ENCODE assay signal across 22 cellular contexts in the genomic region with DNA sequence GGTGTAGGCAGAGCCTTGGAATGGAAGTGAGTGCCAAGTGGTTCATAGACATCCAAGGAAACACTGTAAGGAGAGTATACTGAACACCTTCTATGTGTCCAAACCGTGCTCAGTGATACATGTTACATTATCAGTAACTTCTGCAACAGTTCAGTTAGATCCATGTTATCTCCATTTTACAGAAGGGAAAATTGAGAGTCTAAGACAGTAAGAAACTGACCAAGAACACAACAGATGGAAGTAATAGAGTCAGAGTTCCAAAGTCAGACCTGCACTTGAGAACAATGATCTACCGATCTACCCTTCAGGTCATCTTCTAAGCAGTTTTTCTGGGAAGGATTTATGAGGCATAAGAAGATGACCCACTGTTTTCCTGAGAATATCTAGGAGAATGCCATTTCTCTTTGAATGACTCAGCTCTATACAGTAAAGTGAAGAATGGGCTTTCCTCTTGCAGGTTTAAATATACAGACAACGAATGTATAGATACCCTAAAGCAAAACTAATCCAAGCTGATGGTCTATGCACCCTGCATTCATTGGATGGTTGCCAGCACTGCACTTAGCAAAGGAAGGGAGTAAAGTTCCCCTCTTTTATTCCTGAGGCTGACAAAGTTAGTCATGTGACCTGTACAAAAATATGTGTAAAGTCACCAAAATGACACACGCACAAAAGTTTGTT.
DNase-seq lines count a peak whose midpoint lies in the region; ATAC-seq and TF ChIP-seq lines count a peak whose summit lies in the region.
"Had no signal": no experiment of that assay in that cellular context is flagged by ENCODE, and none has a peak within 500 bp of the region (broad histone marks: within the 10 kb centered on the region; RNA-seq: fewer than 3 reads in every experiment).

No MANE protein-coding gene starts in this region.

- no peaks in the 10 kb centered on the region for H3K36me3 Mint-ChIP-seq in mesothelial cell of epicardium
- H3K36me3 Mint-ChIP-seq: memory B cell; natural killer cell treated with Interleukin-12 subunit alpha and Interleukin-12 subunit beta and Interleukin-15 and Interleukin-18, amount 100 ng/mL, for 72 hours had no signal

- ATAC-seq in HG03108 (IDR thresholded peaks at IDR 0.05; ENCODE audit: unreplicated experiment) (no peak), GM18870 (IDR thresholded peaks at IDR 0.05; ENCODE audit: unreplicated experiment) (no peak)
- ATAC-seq: activated CD4-positive, alpha-beta T cell treated with anti-CD3 and anti-CD28 coated beads for 36 hours; effector memory CD8-positive, alpha-beta T cell; natural killer cell treated with Interleukin-12 subunit alpha and Interleukin-12 subunit beta and Interleukin-15 and Interleukin-18, amount 100 ng/mL, for 72 hours; Panc1 had no signal

- H3K9ac ChIP-seq in adipocyte (ENCODE audit: low read length), result no peak overlapping the region

- H3K27me3 Mint-ChIP-seq in mesothelial cell of epicardium (ENCODE audit: low read depth), result no peaks in the 10 kb centered on the region
- H3K27me3 Mint-ChIP-seq: progenitor cell of endocrine pancreas had no signal

- peaks cover 40% of the 10 kb centered on the region for H3K4me1 Mint-ChIP-seq in mesothelial cell of epicardium
- H3K4me1 Mint-ChIP-seq: activated CD4-positive, alpha-beta T cell treated with anti-CD3 and anti-CD28 coated beads for 36 hours; memory B cell had no signal

- H3K4me3 ChIP-seq in HAP-1, result no peak overlapping the region
- no peak overlapping the region for H3K4me3 ChIP-seq in adipocyte (ENCODE audit: low read length)
- H3K4me3 ChIP-seq: suprapubic skin had no signal

- H3K27me3 ChIP-seq in HAP-1 (ENCODE audit: low read depth) (no peaks in the 10 kb centered on the region), adipocyte (replicated peaks; ENCODE audit: control insufficient read depth, insufficient read depth, low read length) (no peaks in the 10 kb centered on the region)
- H3K27me3 ChIP-seq: suprapubic skin had no signal

- no peaks in the 10 kb centered on the region for H3K9me3 Mint-ChIP-seq in mesothelial cell of epicardium
- H3K9me3 Mint-ChIP-seq: effector memory CD8-positive, alpha-beta T cell; natural killer cell treated with Interleukin-12 subunit alpha and Interleukin-12 subunit beta and Interleukin-15 and Interleukin-18, amount 100 ng/mL, for 72 hours had no signal

- H3K9me3 ChIP-seq in HAP-1, result no peaks in the 10 kb centered on the region
- no peaks in the 10 kb centered on the region for H3K9me3 ChIP-seq in adipocyte (ENCODE audit: control insufficient read depth, low read length)
- H3K9me3 ChIP-seq: suprapubic skin had no signal

- DNase-seq in HAP-1 (ENCODE audit: low spot score in 2 of 2) (peak; percentile 61 to 77), NCI-H1105 (lab: John Stamatoyannopoulos, UW) (peak; percentile 28), adipocyte (ENCODE audit: low read depth) (peak; percentile 4), mesothelial cell of epicardium (ENCODE audit: low spot score in 2 of 2, unreplicated experiment in 2 of 2) (peak; percentile 34 to 57)
- DNase-seq in stimulated activated naive CD4-positive, alpha-beta T cell (lab: John Stamatoyannopoulos, UW), result no peak
- DNase-seq: activated CD4-positive, alpha-beta T cell treated with anti-CD3 and anti-CD28 coated beads for 36 hours; activated CD8-positive, alpha-beta memory T cell treated with anti-CD3 and anti-CD28 coated beads, Interleukin-2, amount 50 U/mL, for 4 hours; activated gamma-delta T cell treated with Interleukin-2 at 50 U/mL for 16 hours; amniotic stem cell; central memory CD4-positive, alpha-beta T cell; effector memory CD8-positive, alpha-beta T cell; hypothalamus; kidney; NCI-H2029; NCI-H526 treated with DMSO at 0.1 percent for 48 hours had no signal

- TF ChIP-seq CTCF in mesothelial cell of epicardium (IDR thresholded peaks at IDR 0.05; ENCODE audit: unreplicated experiment), result no peak

- peak overlapping the region; percentile 28 for H3K27ac Mint-ChIP-seq in mesothelial cell of epicardium
- H3K27ac Mint-ChIP-seq: activated CD4-positive, alpha-beta T cell treated with anti-CD3 and anti-CD28 coated beads for 36 hours; effector memory CD8-positive, alpha-beta T cell; memory B cell; natural killer cell treated with Interleukin-12 subunit alpha and Interleukin-12 subunit beta and Interleukin-15 and Interleukin-18, amount 100 ng/mL, for 72 hours; progenitor cell of endocrine pancreas had no signal

- H3K4me1 ChIP-seq in HAP-1, result peaks cover 15% of the 10 kb centered on the region
- peaks cover 16% of the 10 kb centered on the region for H3K4me1 ChIP-seq in adipocyte (ENCODE audit: control insufficient read depth, insufficient read depth, low read length)
- H3K4me1 ChIP-seq: suprapubic skin had no signal

- no peak overlapping the region for H3K4me3 Mint-ChIP-seq in mesothelial cell of epicardium
- H3K4me3 Mint-ChIP-seq: activated CD4-positive, alpha-beta T cell treated with anti-CD3 and anti-CD28 coated beads for 36 hours; effector memory CD8-positive, alpha-beta T cell; memory B cell; natural killer cell treated with Interleukin-12 subunit alpha and Interleukin-12 subunit beta and Interleukin-15 and Interleukin-18, amount 100 ng/mL, for 72 hours had no signal

- H3K36me3 ChIP-seq in HAP-1 (replicated peaks) (no peaks in the 10 kb centered on the region), adipocyte (ENCODE audit: control insufficient read depth, insufficient read depth, low read length, severe bottlenecking) (no peaks in the 10 kb centered on the region)
- H3K36me3 ChIP-seq: suprapubic skin had no signal

- in situ Hi-C loops in HAP-1 (cut with MboI; ENCODE audit: low sequenced_read_pairs), result no loop called here

Comparison
In these comparisons a context has a peak if more than half of its experiments do, and no peak if none do; other contexts are left out.
1. DNase-seq: peak in HAP-1 (2 of 2), NCI-H1105 (single experiment), adipocyte (single experiment) and mesothelial cell of epicardium (2 of 2); none in stimulated activated naive CD4-positive, alpha-beta T cell (0 of 6).